Comparison of ENCODE assay signal across 17 cellular contexts in genomic region chr16:86013867-86014266, GRCh38.
DNase-seq lines count a peak whose midpoint lies in the region; ATAC-seq and TF ChIP-seq lines count a peak whose summit lies in the region.
"Had no signal": no experiment of that assay in that cellular context is flagged by ENCODE, and none has a peak within 500 bp of the region (broad histone marks: within the 10 kb centered on the region; RNA-seq: fewer than 3 reads in every experiment).

No MANE protein-coding gene starts in this region.

- no peak for TF ChIP-seq EP300 in sigmoid colon (IDR thresholded peaks at IDR 0.05)

- peaks cover 37% of the 10 kb centered on the region for H3K4me1 Mint-ChIP-seq in stimulated activated naive CD8-positive, alpha-beta T cell treated with anti-CD3 and anti-CD28 coated beads, Interleukin-15, Interleukin-2, amounts not matched to agents 100 ng/mL and 50 ng/mL, for 24 hours (ENCODE audit: low read depth)
- H3K4me1 Mint-ChIP-seq in glutamatergic neuron (ENCODE audit: low read depth, unreplicated experiment) = peaks cover 3% of the 10 kb centered on the region

- H3K4me1 ChIP-seq in sigmoid colon = peaks cover 0 to 13% (median 13%) of the 10 kb centered on the region in 4 donors
- H3K4me1 ChIP-seq: BE2C had no signal

- no peak for DNase-seq in stimulated activated naive CD8-positive, alpha-beta T cell treated with anti-CD3 and anti-CD28 coated beads, Interleukin-15, Interleukin-2, amounts not matched to agents 100 U/mL and 50 U/mL, for 24 hours
- no peak for DNase-seq in glutamatergic neuron
- peak; percentile 3 for DNase-seq in sigmoid colon
- DNase-seq in NCI-H2196 (lab: John Stamatoyannopoulos, UW; ENCODE audit: unreplicated experiment) = no peak
- no peak for DNase-seq in activated CD4-positive, alpha-beta T cell treated with anti-CD3 and anti-CD28 coated beads, Interleukin-2, amount 50 U/mL, for 48 hours
- no peak for DNase-seq in activated CD4-positive, alpha-beta T cell treated with anti-CD3 and anti-CD28 coated beads for 48 hours
- DNase-seq: BE2C; CD8-positive, alpha-beta T cell; COR-L47; DMS153; DMS79 treated with DMSO at 0.1 percent for 48 hours; EL; HCEC 1CT; IMR-90 had no signal

- 93 to 97% methylated on average over 2 of the region's 2 CpGs for WGBS in sigmoid colon, 2 donors

- peak overlapping the region; percentile 3 for H3K27ac Mint-ChIP-seq in stimulated activated naive CD8-positive, alpha-beta T cell treated with anti-CD3 and anti-CD28 coated beads, Interleukin-15, Interleukin-2, amounts not matched to agents 100 ng/mL and 50 ng/mL, for 24 hours
- H3K27ac Mint-ChIP-seq in glutamatergic neuron (ENCODE audit: unreplicated experiment) = no peak overlapping the region
- H3K27ac Mint-ChIP-seq: CD8-positive, alpha-beta T cell had no signal

- no peaks in the 10 kb centered on the region for H3K9me3 ChIP-seq in sigmoid colon
- H3K9me3 ChIP-seq: BE2C had no signal

- H3K27me3 ChIP-seq in sigmoid colon = peaks cover 0 to 4% (median 0%) of the 10 kb centered on the region in 3 donors

- intact Hi-C loops in sigmoid colon (cut with DNase I) = no loop called here

- TF ChIP-seq POLR2A in sigmoid colon (IDR thresholded peaks at IDR 0.05) = no peak

- TF ChIP-seq CTCF in glutamatergic neuron (IDR thresholded peaks at IDR 0.05; ENCODE audit: partially characterized antibody, unreplicated experiment) (no peak), sigmoid colon (IDR thresholded peaks at IDR 0.05) (no peak)

- H3K36me3 ChIP-seq in sigmoid colon = no peaks in the 10 kb centered on the region
- H3K36me3 ChIP-seq: BE2C had no signal

- peaks cover 21% of the 10 kb centered on the region for H3K27me3 Mint-ChIP-seq in stimulated activated naive CD8-positive, alpha-beta T cell treated with anti-CD3 and anti-CD28 coated beads, Interleukin-15, Interleukin-2, amounts not matched to agents 100 ng/mL and 50 ng/mL, for 24 hours
- H3K27me3 Mint-ChIP-seq in glutamatergic neuron (ENCODE audit: unreplicated experiment) = peaks cover 4% of the 10 kb centered on the region

- H3K9me3 Mint-ChIP-seq in stimulated activated naive CD8-positive, alpha-beta T cell treated with anti-CD3 and anti-CD28 coated beads, Interleukin-15, Interleukin-2, amounts not matched to agents 100 ng/mL and 50 ng/mL, for 24 hours = peaks cover 6% of the 10 kb centered on the region
- peaks cover 1% of the 10 kb centered on the region for H3K9me3 Mint-ChIP-seq in glutamatergic neuron (ENCODE audit: unreplicated experiment)
- H3K9me3 Mint-ChIP-seq: CD8-positive, alpha-beta T cell had no signal

- peaks cover 6% of the 10 kb centered on the region for H3K36me3 Mint-ChIP-seq in stimulated activated naive CD8-positive, alpha-beta T cell treated with anti-CD3 and anti-CD28 coated beads, Interleukin-15, Interleukin-2, amounts not matched to agents 100 ng/mL and 50 ng/mL, for 24 hours (ENCODE audit: low read depth)
- peaks cover 6% of the 10 kb centered on the region for H3K36me3 Mint-ChIP-seq in glutamatergic neuron (ENCODE audit: unreplicated experiment)
- H3K36me3 Mint-ChIP-seq: CD14-positive monocyte; CD8-positive, alpha-beta T cell had no signal

- H3K27ac ChIP-seq in sigmoid colon = no peak overlapping the region
- H3K27ac ChIP-seq: HL-60 had no signal

- H3K4me3 Mint-ChIP-seq in stimulated activated naive CD8-positive, alpha-beta T cell treated with anti-CD3 and anti-CD28 coated beads, Interleukin-15, Interleukin-2, amounts not matched to agents 100 ng/mL and 50 ng/mL, for 24 hours = no peak overlapping the region
- peak overlapping the region; percentile 0 for H3K4me3 Mint-ChIP-seq in glutamatergic neuron (ENCODE audit: unreplicated experiment)
- H3K4me3 Mint-ChIP-seq: CD14-positive monocyte; CD8-positive, alpha-beta T cell had no signal

- ATAC-seq in stimulated activated naive CD8-positive, alpha-beta T cell treated with anti-CD3 and anti-CD28 coated beads, Interleukin-15, Interleukin-2, amounts not matched to agents 100 U/mL and 50 U/mL, for 24 hours = no peak
- ATAC-seq: CD8-positive, alpha-beta T cell had no signal

- H3K4me3 ChIP-seq in sigmoid colon = no peak overlapping the region
